ENCODE assay signal across 10 cellular contexts in the genomic region with DNA sequence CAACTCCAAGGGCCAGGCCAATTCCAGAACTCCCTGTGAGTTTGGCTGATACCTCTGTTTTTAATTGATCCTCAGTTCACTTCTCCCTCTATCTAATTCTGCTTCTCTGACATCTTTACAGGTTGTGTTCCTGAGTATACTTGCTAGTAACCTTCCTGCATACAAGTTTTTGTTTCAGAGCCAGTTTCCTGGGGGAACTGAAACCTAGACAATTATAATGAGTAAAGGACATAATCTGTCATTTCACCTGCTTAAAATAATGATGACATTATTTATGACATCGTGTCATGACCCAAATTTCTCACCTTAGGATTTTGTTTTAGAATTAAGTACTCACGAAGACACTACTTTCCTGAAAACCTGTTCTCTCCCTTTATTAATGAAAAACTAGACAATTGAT. TPM values are rescaled to one million over a fixed set of nuclear protein-coding genes. Genes with fewer than 3 reads are reported as not detected.
DNase-seq lines count a peak whose midpoint lies in the region; ATAC-seq and TF ChIP-seq lines count a peak whose summit lies in the region.
"Had no signal": no experiment of that assay in that cellular context is flagged by ENCODE, and none has a peak within 500 bp of the region (broad histone marks: within the 10 kb centered on the region; RNA-seq: fewer than 3 reads in every experiment).

No MANE protein-coding gene starts in this region.

- H2AFZ ChIP-seq in SU-DHL-6 (ENCODE audit: low read depth, low read length, severe bottlenecking) = peak overlapping the region; percentile 40

- H3K4me3 Mint-ChIP-seq in naive thymus-derived CD8-positive, alpha-beta T cell = peak overlapping the region in 1 of 10 donors; percentile 50

- ATAC-seq in GM19467 (IDR thresholded peaks at IDR 0.05; ENCODE audit: unreplicated experiment) (peak; percentile 59), HG03064 (IDR thresholded peaks at IDR 0.05; ENCODE audit: low read depth, unreplicated experiment) (peak; percentile 53), Right ventricle myocardium superior (ENCODE audit: poor library complexity) (no peak)
- ATAC-seq in naive thymus-derived CD8-positive, alpha-beta T cell = no peak

- peak overlapping the region; percentile 19 for H3K9ac ChIP-seq in SU-DHL-6 (ENCODE audit: low read length)

- H3K27me3 Mint-ChIP-seq in naive thymus-derived CD8-positive, alpha-beta T cell = no peaks in the 10 kb centered on the region

- DNase-seq in GM13977 (ENCODE audit: low spot score) (peak; percentile 38), dermis blood vessel endothelial cell (no peak), SIG-M5 treated with dmso at 0.1 percent for 504 hours (lab: John Stamatoyannopoulos, UW; ENCODE audit: unreplicated experiment) (no peak), Right ventricle myocardium superior (no peak)
- DNase-seq in naive thymus-derived CD8-positive, alpha-beta T cell = no peak

- H3K4me3 ChIP-seq in SU-DHL-6 (ENCODE audit: insufficient read depth, low read length, poor library complexity, severe bottlenecking) = no peak overlapping the region

- in situ Hi-C loops in GM13977 (cut with MboI; ENCODE audit: low pct_unique_long_range_greater_than_20kb, low sequenced_read_pairs, unreplicated experiment) = loop anchor here (10.0 kb wide), 1 partner anchor 135 kb away; no protein-coding TSS in a partner anchor

- peak overlapping the region; percentile 47 for H3K4me2 ChIP-seq in SU-DHL-6 (ENCODE audit: low read depth, low read length, poor library complexity, severe bottlenecking)

- no peaks in the 10 kb centered on the region for H3K36me3 ChIP-seq in SU-DHL-6 (ENCODE audit: low read length)

- POLR2A ChIA-PET in naive thymus-derived CD8-positive, alpha-beta T cell (lab: Charles Lee) = interaction anchor here (1.3 to 1.5 kb wide), 2 partner anchors 9 to 10 kb away, joined by 3 to 7 read pairs; no protein-coding TSS in a partner anchor

- H3K36me3 Mint-ChIP-seq in naive thymus-derived CD8-positive, alpha-beta T cell = no peaks in the 10 kb centered on the region
- H3K36me3 Mint-ChIP-seq: activated naive CD4-positive, alpha-beta T cell treated with anti-CD3 and anti-CD28 coated beads, Interleukin-2, amount 50 U/mL, for 72 hours had no signal

- H4K20me1 ChIP-seq in SU-DHL-6 (ENCODE audit: low read depth, low read length) = no peaks in the 10 kb centered on the region

- TF ChIP-seq CTCF in GM13977 (IDR thresholded peaks at IDR 0.05; ENCODE audit: extremely low read depth, insufficient read depth, missing control alignments) (no peak), SU-DHL-6 (IDR thresholded peaks at IDR 0.05; ENCODE audit: insufficient read depth, low read length, poor library complexity, severe bottlenecking) (no peak)

- no peaks in the 10 kb centered on the region for H3K79me2 ChIP-seq in SU-DHL-6 (ENCODE audit: insufficient read depth, low read length)

- H3K4me1 Mint-ChIP-seq in naive thymus-derived CD8-positive, alpha-beta T cell = peaks cover 3 to 44% (median 15%) of the 10 kb centered on the region in 4 donors

- no peaks in the 10 kb centered on the region for H3K9me3 Mint-ChIP-seq in naive thymus-derived CD8-positive, alpha-beta T cell

- no peaks in the 10 kb centered on the region for H3K9me2 ChIP-seq in SU-DHL-6 (replicated peaks; ENCODE audit: insufficient read depth, low read length)

- H3F3A ChIP-seq in SU-DHL-6 (ENCODE audit: insufficient read depth) = no peaks in the 10 kb centered on the region; the same call in 1 of the 2 replicates

- H3K27ac ChIP-seq in SU-DHL-6 (ENCODE audit: low read depth, low read length) = peak overlapping the region; percentile 64
- H3K27ac ChIP-seq: epithelial cell of prostate had no signal

- peak overlapping the region in 3 of 10 donors; percentile 12 to 76 (median 49) for H3K27ac Mint-ChIP-seq in naive thymus-derived CD8-positive, alpha-beta T cell

- intact Hi-C loops in Right ventricle myocardium superior (cut with DNase I) = no loop called here

- H3K27me3 ChIP-seq in SU-DHL-6 (ENCODE audit: low read length) = no peaks in the 10 kb centered on the region

- H3K9me3 ChIP-seq in SU-DHL-6 (ENCODE audit: insufficient read depth, low read length) = no peaks in the 10 kb centered on the region

RNA-seq across cellular contexts. Expression of a gene that starts 12.5 kb away (rescaled TPM):
- 100 to 1,000 TPM; 167 to 174 TPM for total RNA-seq in naive thymus-derived CD8-positive, alpha-beta T cell
- 10 to 100 TPM; 24.2 to 41.4 (median 40.5) TPM for polyA plus RNA-seq in naive thymus-derived CD8-positive, alpha-beta T cell
- total RNA-seq in dermis blood vessel endothelial cell = 169 and 214 TPM in 2 replicates
- 43.7 TPM for total RNA-seq in Right ventricle myocardium superior

Comparison
In these comparisons a context has a peak if more than half of its experiments do, and no peak if none do; other contexts are left out.
1. ATAC-seq: peak in GM19467 (single experiment) and HG03064 (single experiment); none in naive thymus-derived CD8-positive, alpha-beta T cell (0 of 2) and Right ventricle myocardium superior (single experiment).